In the genomic region with DNA sequence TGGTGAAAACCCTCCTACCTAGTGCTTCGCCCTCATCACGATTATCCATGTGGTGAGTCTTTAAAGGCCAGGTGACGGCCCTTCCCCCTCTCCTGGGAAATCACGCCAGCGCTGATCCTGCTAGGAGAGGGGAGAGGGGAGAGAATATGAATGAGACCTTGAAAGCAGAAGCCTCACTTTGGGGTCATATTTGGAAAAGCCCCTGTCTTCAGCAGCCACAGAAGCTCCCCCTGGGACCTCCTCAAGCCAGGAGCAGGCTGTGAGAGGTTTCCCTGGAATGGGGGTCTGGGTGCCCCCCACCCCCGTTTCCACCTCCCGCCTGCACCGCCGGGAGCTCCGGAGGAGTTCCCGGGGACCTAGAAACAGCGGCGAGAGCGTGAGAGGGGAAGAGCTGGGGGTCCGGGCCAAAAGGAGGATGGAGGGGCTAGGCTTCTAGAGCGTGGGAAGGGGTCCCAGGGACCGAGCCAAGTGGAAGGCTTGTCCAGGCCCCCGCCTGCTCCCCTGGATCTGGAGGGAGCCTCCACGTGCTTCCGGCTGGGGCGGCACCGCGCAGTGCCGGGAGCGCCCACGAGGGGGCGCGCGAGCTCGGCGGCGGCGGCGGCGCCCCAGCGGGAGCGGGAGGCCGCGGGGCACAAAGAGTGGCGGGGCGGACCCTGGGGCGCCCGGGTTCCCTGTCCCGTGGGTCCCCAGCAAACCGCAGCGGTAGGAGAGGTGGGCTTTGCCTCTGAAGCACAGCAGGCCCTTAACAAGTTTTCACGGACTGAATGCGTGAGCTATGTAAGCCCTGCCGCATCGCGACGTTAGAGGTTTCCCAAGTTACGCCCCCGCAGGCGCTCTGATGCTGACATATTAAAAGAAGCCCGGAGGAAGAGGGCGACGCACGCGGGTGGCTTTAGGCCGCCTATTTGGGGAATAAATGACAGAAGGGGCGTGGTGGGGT, we compare ENCODE assay signal across 8 cellular contexts.
DNase-seq lines count a peak whose midpoint lies in the region; ATAC-seq and TF ChIP-seq lines count a peak whose summit lies in the region.

No MANE protein-coding gene starts in this region.

- peaks cover 30 to 53% (median 45%) of the 10 kb centered on the region in 3 donors for H3K27me3 ChIP-seq in gastrocnemius medialis

- peak overlapping the region; percentile 64 for H3K4me3 ChIP-seq in Jurkat, Clone E6-1 (ENCODE audit: low read length)
- peak overlapping the region; percentile 45 to 71 (median 54) for H3K4me3 ChIP-seq in gastrocnemius medialis

- ATAC-seq in GM21717 (IDR thresholded peaks at IDR 0.05; ENCODE audit: unreplicated experiment) (peak; percentile 96), gastrocnemius medialis (peak; percentile 91 to 92)

- TF ChIP-seq CTCF in gastrocnemius medialis (IDR thresholded peaks at IDR 0.05 in 4 of 5, conservative IDR thresholded peaks at IDR 0.05 in 1 of 5), result peak; percentile 57 to 98 (median 85)

- no peaks in the 10 kb centered on the region for H3K36me3 ChIP-seq in gastrocnemius medialis

- in situ Hi-C loops in gastrocnemius medialis (cut with MboI; ENCODE audit: low sequenced_read_pairs in 4 of 4), result loop anchor here in 1 of 4 donors (10.0 kb wide), 1 partner anchor 69 kb away; no protein-coding TSS in a partner anchor

- H3K4me1 ChIP-seq in gastrocnemius medialis, result peaks cover 0 to 13% of the 10 kb centered on the region in 2 donors

- no peaks in the 10 kb centered on the region for H3K9me3 ChIP-seq in gastrocnemius medialis

- no peak for TF ChIP-seq POLR2A in gastrocnemius medialis (IDR thresholded peaks at IDR 0.05)

- no peak overlapping the region for H3K27ac ChIP-seq in gastrocnemius medialis

- intact Hi-C loops in gastrocnemius medialis (cut with DNase I; ENCODE audit: low total_unique reads), result loop anchor here (1.0 to 2.0 kb wide), 2 partner anchors 73 to 427 kb away; no protein-coding TSS in a partner anchor

- peak; percentile 82 for DNase-seq in Daoy (ENCODE audit: low read depth)
- DNase-seq in Jurkat, Clone E6-1 (ENCODE audit: low read depth, low spot score), result peak; percentile 65
- peak; percentile 35 for DNase-seq in T follicular helper cell (ENCODE audit: low read depth)
- DNase-seq in anterior cingulate cortex (lab: John Stamatoyannopoulos, UW), result peak in 32 of 58 donors; percentile 5 to 79 (median 42)
- DNase-seq in hypothalamus (lab: John Stamatoyannopoulos, UW), result peak in 33 of 51 donors; percentile 8 to 79 (median 35)
- no peak for DNase-seq in gastrocnemius medialis
- no peak for DNase-seq in NK-92 treated with Interleukin-12 subunit alpha and Interleukin-12 subunit beta, amount 100 ng/mL, for 24 hours (lab: John Stamatoyannopoulos, UW)

Comparison
In these comparisons a context has a peak if more than half of its experiments do, and no peak if none do; other contexts are left out.
1. DNase-seq: peak in Daoy (single experiment), Jurkat, Clone E6-1 (single experiment), T follicular helper cell (single experiment), anterior cingulate cortex (32 of 58) and hypothalamus (33 of 51); none in gastrocnemius medialis (0 of 2) and NK-92 treated with Interleukin-12 subunit alpha and Interleukin-12 subunit beta, amount 100 ng/mL, for 24 hours (single experiment).